Comparison of ENCODE assay signal across 1 cellular context in the genomic region with DNA sequence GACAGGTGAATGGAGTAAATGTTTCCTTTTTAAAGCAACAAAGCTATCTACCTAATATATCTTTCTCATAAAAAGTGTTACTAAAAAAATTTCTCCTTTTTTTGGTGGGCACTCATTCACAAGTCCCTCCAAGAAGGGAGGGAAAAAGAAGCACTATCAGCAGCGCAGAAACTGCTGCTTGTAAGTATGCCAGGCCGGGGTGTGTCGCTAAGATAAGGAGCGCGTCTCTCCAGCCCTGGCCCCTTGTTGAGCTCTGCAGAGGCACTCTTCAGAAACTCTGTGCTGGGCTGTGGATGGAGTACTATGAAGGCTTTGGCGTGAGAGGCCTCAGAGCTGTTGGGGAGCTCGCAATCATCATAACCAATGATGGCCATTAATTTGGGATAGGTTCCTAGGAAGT.
TF ChIP-seq lines count a peak whose summit lies in the region.

No MANE protein-coding gene starts in this region.

TF ChIP-seq in K562, 482 proteins besides CTCF, POLR2A, EP300 and RAD21 (continues in another document):
- TF ChIP-seq NCOR1 (IDR thresholded peaks at IDR 0.05): peak; percentile 68
- no peak for TF ChIP-seq NCOA6 (IDR thresholded peaks at IDR 0.05)
- TF ChIP-seq DPF2 (IDR thresholded peaks at IDR 0.05): peak; percentile 70
- peak; percentile 47; the same call in 1 of the 2 replicates for TF ChIP-seq MTA2 (IDR thresholded peaks at IDR 0.05; ENCODE audit: low read depth)
- no peak for TF ChIP-seq SPI1 (IDR thresholded peaks at IDR 0.05; ENCODE audit: borderline replicate concordance, low read depth, low read length)
- TF ChIP-seq RBM22 (IDR thresholded peaks at IDR 0.05; ENCODE audit: low read depth, low read length, poor library complexity, severe bottlenecking): no peak
- peak; percentile 70; the same call in 1 of the 2 replicates for TF ChIP-seq TAL1 (IDR thresholded peaks at IDR 0.05)
- TF ChIP-seq TEAD4 (IDR thresholded peaks at IDR 0.05; ENCODE audit: low read length): peak; percentile 65
- TF ChIP-seq TEAD4 (CRISPR knock-in tag; IDR thresholded peaks at IDR 0.05; ENCODE audit: borderline replicate concordance): no peak
- peak; percentile 61; the same call in 1 of the 2 replicates for TF ChIP-seq MYNN (IDR thresholded peaks at IDR 0.05)
- TF ChIP-seq MYNN (CRISPR knock-in tag; IDR thresholded peaks at IDR 0.05): no peak
- TF ChIP-seq, protein P1, sequence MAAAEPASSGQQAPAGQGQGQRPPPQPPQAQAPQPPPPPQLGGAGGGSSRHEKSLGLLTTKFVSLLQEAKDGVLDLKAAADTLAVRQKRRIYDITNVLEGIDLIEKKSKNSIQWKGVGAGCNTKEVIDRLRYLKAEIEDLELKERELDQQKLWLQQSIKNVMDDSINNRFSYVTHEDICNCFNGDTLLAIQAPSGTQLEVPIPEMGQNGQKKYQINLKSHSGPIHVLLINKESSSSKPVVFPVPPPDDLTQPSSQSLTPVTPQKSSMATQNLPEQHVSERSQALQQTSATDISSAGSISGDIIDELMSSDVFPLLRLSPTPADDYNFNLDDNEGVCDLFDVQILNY (CRISPR knock-in tag; IDR thresholded peaks at IDR 0.05): no peak
- TF ChIP-seq ARID1B (IDR thresholded peaks at IDR 0.05): peak; percentile 80
- no peak; the same call in 1 of the 2 replicates for TF ChIP-seq SMARCE1 (IDR thresholded peaks at IDR 0.05)
- TF ChIP-seq CBFA2T2 (conservative IDR thresholded peaks at IDR 0.05): peak; percentile 66
- TF ChIP-seq, protein P2, sequence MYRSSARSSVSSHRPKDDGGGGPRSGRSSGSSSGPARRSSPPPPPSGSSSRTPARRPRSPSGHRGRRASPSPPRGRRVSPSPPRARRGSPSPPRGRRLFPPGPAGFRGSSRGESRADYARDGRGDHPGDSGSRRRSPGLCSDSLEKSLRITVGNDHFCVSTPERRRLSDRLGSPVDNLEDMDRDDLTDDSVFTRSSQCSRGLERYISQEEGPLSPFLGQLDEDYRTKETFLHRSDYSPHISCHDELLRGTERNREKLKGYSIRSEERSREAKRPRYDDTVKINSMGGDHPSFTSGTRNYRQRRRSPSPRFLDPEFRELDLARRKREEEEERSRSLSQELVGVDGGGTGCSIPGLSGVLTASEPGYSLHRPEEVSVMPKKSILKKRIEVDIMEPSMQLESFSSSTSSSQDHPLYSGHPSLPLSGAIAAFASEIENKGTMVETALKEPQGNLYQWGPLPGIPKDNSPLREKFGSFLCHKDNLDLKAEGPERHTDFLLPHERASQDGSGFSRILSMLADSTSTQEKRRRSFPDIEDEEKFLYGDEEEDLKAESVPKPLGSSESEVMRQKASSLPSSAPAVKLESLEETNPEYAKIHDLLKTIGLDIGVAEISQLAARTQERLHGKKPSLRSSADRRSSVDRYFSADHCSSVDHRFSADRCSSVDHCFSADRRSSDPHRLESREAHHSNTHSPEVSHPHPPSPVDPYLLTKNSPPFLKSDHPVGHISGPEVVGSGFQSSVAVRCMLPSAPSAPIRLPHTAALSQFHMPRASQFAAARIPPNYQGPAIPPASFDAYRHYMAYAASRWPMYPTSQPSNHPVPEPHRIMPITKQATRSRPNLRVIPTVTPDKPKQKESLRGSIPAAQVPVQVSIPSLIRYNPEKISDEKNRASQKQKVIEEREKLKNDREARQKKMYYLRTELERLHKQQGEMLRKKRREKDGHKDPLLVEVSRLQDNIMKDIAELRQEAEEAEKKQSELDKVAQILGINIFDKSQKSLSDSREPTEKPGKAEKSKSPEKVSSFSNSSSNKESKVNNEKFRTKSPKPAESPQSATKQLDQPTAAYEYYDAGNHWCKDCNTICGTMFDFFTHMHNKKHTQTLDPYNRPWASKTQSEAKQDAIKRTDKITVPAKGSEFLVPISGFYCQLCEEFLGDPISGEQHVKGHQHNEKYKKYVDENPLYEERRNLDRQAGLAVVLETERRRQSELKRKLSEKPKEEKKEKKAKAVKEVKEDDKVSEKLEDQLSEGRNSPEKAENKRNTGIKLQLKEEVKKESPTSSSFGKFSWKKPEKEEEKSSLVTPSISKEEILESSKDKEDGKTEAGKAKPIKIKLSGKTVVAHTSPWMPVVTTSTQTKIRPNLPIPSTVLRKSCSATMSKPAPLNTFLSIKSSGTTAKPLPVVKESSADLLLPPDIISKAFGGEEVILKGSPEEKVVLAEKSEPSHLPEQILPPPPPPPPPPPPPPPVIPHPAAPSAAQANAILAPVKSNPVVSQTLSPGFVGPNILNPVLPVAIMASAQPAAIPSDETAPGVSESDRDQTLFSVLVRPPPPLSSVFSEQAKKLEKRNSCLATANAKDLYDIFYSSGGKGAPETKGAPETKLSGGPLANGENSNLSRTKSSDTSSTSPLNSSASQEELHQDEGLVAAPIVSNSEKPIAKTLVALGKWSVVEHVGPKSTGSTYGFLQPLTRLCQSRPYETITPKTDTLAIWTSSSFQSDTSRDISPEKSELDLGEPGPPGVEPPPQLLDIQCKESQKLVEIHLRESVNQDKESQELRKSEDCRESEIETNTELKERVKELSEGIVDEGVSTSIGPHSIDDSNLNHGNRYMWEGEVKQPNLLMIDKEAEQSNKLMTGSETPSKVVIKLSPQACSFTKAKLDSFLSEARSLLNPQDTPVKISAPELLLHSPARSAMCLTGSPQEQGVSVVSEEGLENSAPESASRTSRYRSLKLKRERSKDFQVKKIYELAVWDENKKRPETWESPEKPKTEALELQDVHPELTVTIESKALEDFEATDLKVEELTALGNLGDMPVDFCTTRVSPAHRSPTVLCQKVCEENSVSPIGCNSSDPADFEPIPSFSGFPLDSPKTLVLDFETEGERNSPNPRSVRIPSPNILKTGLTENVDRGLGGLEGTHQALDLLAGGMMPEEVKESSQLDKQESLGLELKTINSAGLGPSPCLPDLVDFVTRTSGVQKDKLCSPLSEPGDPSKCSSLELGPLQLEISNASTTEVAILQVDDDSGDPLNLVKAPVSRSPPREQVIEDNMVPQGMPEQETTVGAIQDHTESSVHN (IDR thresholded peaks at IDR 0.05; ENCODE audit: borderline replicate concordance in 1 of 2, low read depth in 1 of 2): no peak
- TF ChIP-seq ZNF830 (CRISPR knock-in tag; IDR thresholded peaks at IDR 0.05): no peak
- peak; percentile 68 for TF ChIP-seq CXXC5 (CRISPR knock-in tag; IDR thresholded peaks at IDR 0.05)
- peak; percentile 67 for TF ChIP-seq POLR2AphosphoS5 (IDR thresholded peaks at IDR 0.05; ENCODE audit: control insufficient read depth, insufficient read depth, low read depth, low read length)
- TF ChIP-seq ZNF766 (CRISPR knock-in tag; conservative IDR thresholded peaks at IDR 0.05): no peak; the same call in 1 of the 2 replicates
- no peak for TF ChIP-seq RNF2 (IDR thresholded peaks at IDR 0.05)
- TF ChIP-seq PHB2 (IDR thresholded peaks at IDR 0.05; ENCODE audit: low read depth): 0 out of 2 replicates have a peak, but pooled peaks have one; percentile 14
- TF ChIP-seq, protein P3, sequence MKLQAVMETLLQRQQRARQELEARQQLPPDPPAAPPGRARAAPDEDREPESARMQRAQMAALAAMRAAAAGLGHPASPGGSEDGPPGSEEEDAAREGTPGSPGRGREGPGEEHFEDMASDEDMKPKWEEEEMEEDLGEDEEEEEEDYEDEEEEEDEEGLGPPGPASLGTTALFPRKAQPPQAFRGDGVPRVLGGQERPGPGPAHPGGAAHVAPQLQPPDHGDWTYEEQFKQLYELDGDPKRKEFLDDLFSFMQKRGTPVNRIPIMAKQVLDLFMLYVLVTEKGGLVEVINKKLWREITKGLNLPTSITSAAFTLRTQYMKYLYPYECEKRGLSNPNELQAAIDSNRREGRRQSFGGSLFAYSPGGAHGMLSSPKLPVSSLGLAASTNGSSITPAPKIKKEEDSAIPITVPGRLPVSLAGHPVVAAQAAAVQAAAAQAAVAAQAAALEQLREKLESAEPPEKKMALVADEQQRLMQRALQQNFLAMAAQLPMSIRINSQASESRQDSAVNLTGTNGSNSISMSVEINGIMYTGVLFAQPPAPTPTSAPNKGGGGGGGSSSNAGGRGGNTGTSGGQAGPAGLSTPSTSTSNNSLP (IDR thresholded peaks at IDR 0.05; ENCODE audit: borderline replicate concordance, low read depth, low read length): no peak
- no peak for TF ChIP-seq L3MBTL2 (IDR thresholded peaks at IDR 0.05)
- TF ChIP-seq, protein P4, sequence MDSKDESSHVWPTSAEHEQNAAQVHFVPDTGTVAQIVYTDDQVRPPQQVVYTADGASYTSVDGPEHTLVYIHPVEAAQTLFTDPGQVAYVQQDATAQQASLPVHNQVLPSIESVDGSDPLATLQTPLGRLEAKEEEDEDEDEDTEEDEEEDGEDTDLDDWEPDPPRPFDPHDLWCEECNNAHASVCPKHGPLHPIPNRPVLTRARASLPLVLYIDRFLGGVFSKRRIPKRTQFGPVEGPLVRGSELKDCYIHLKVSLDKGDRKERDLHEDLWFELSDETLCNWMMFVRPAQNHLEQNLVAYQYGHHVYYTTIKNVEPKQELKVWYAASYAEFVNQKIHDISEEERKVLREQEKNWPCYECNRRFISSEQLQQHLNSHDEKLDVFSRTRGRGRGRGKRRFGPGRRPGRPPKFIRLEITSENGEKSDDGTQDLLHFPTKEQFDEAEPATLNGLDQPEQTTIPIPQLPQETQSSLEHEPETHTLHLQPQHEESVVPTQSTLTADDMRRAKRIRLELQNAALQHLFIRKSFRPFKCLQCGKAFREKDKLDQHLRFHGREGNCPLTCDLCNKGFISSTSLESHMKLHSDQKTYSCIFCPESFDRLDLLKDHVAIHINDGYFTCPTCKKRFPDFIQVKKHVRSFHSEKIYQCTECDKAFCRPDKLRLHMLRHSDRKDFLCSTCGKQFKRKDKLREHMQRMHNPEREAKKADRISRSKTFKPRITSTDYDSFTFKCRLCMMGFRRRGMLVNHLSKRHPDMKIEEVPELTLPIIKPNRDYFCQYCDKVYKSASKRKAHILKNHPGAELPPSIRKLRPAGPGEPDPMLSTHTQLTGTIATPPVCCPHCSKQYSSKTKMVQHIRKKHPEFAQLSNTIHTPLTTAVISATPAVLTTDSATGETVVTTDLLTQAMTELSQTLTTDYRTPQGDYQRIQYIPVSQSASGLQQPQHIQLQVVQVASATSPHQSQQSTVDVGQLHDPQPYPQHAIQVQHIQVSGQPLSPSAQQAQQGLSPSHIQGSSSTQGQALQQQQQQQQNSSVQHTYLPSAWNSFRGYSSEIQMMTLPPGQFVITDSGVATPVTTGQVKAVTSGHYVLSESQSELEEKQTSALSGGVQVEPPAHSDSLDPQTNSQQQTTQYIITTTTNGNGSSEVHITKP (IDR thresholded peaks at IDR 0.05; ENCODE audit: partially characterized antibody): no peak
- TF ChIP-seq MEF2D (tag; conservative IDR thresholded peaks at IDR 0.05; ENCODE audit: low read depth): no peak
- no peak for TF ChIP-seq HNRNPH1 (optimal IDR thresholded peaks at IDR 0.05; ENCODE audit: low read depth, low read length)
- peak; percentile 24; the same call in 1 of the 2 replicates for TF ChIP-seq STAT5A (IDR thresholded peaks at IDR 0.05; ENCODE audit: borderline replicate concordance, low read length)
- TF ChIP-seq KAT8 (IDR thresholded peaks at IDR 0.05; ENCODE audit: low read depth): no peak
- TF ChIP-seq ERF (CRISPR knock-in tag; IDR thresholded peaks at IDR 0.05): no peak
- TF ChIP-seq SMARCA4 (IDR thresholded peaks at IDR 0.05): peak; percentile 60
- no peak for TF ChIP-seq TCFL5 (CRISPR knock-in tag; conservative IDR thresholded peaks at IDR 0.05)
- no peak for TF ChIP-seq RBFOX2 (IDR thresholded peaks at IDR 0.05; ENCODE audit: low read depth, low read length)
- no peak for TF ChIP-seq ELF4 (CRISPR knock-in tag; IDR thresholded peaks at IDR 0.05)
- TF ChIP-seq CBFA2T3 (IDR thresholded peaks at IDR 0.05): peak; percentile 83
- no peak for TF ChIP-seq CBX3 (IDR thresholded peaks at IDR 0.05; ENCODE audit: borderline replicate concordance in 1 of 2, low read length in 2 of 2)
- TF ChIP-seq, protein P5, sequence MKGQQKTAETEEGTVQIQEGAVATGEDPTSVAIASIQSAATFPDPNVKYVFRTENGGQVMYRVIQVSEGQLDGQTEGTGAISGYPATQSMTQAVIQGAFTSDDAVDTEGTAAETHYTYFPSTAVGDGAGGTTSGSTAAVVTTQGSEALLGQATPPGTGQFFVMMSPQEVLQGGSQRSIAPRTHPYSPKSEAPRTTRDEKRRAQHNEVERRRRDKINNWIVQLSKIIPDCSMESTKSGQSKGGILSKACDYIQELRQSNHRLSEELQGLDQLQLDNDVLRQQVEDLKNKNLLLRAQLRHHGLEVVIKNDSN (CRISPR knock-in tag; IDR thresholded peaks at IDR 0.05): no peak
- TF ChIP-seq ZNF23 (CRISPR knock-in tag; IDR thresholded peaks at IDR 0.05): no peak
- no peak for TF ChIP-seq ATF1 (CRISPR knock-in tag; IDR thresholded peaks at IDR 0.05)
- no peak for TF ChIP-seq ATF1 (tag; IDR thresholded peaks at IDR 0.05)
- TF ChIP-seq ZNF707 (CRISPR knock-in tag; conservative IDR thresholded peaks at IDR 0.05): no peak
- peak; percentile 78 for TF ChIP-seq TCF3 (CRISPR knock-in tag; IDR thresholded peaks at IDR 0.05)
- no peak for TF ChIP-seq SLC30A9 (CRISPR knock-in tag; IDR thresholded peaks at IDR 0.05)
- no peak for TF ChIP-seq ZNF133 (CRISPR knock-in tag; IDR thresholded peaks at IDR 0.05)
- 0 out of 4 replicates have a peak, but pooled peaks of 1 of the 2 experiments have one; percentile 20 for TF ChIP-seq TRIM24 (IDR thresholded peaks at IDR 0.05)
- TF ChIP-seq, protein P6, sequence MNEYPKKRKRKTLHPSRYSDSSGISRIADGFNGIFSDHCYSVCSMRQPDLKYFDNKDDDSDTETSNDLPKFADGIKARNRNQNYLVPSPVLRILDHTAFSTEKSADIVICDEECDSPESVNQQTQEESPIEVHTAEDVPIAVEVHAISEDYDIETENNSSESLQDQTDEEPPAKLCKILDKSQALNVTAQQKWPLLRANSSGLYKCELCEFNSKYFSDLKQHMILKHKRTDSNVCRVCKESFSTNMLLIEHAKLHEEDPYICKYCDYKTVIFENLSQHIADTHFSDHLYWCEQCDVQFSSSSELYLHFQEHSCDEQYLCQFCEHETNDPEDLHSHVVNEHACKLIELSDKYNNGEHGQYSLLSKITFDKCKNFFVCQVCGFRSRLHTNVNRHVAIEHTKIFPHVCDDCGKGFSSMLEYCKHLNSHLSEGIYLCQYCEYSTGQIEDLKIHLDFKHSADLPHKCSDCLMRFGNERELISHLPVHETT (CRISPR knock-in tag; conservative IDR thresholded peaks at IDR 0.05 in 1 of 2, IDR thresholded peaks at IDR 0.05 in 1 of 2): no peak
- peak; percentile 57; the same call in 1 of the 2 replicates for TF ChIP-seq GATA2 (CRISPR knock-in tag; IDR thresholded peaks at IDR 0.05)
- peak; percentile 28 for TF ChIP-seq TBP (optimal IDR thresholded peaks at IDR 0.05; ENCODE audit: low read depth, low read length)
- TF ChIP-seq, protein P7, sequence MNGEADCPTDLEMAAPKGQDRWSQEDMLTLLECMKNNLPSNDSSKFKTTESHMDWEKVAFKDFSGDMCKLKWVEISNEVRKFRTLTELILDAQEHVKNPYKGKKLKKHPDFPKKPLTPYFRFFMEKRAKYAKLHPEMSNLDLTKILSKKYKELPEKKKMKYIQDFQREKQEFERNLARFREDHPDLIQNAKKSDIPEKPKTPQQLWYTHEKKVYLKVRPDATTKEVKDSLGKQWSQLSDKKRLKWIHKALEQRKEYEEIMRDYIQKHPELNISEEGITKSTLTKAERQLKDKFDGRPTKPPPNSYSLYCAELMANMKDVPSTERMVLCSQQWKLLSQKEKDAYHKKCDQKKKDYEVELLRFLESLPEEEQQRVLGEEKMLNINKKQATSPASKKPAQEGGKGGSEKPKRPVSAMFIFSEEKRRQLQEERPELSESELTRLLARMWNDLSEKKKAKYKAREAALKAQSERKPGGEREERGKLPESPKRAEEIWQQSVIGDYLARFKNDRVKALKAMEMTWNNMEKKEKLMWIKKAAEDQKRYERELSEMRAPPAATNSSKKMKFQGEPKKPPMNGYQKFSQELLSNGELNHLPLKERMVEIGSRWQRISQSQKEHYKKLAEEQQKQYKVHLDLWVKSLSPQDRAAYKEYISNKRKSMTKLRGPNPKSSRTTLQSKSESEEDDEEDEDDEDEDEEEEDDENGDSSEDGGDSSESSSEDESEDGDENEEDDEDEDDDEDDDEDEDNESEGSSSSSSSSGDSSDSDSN (IDR thresholded peaks at IDR 0.05; ENCODE audit: borderline replicate concordance in 1 of 2, low read depth in 2 of 2, low read length in 2 of 2): peak; percentile 78 to 83; a peak in 2 of 4 replicates
